Comparison of ENCODE assay signal across 12 cellular contexts in genomic region chr4:37981844-37982720, GRCh38. TPM values are rescaled to one million over a fixed set of nuclear protein-coding genes. Genes with fewer than 3 reads are reported as not detected.
DNase-seq lines count a peak whose midpoint lies in the region; ATAC-seq, FAIRE-seq and TF ChIP-seq lines count a peak whose summit lies in the region.
"Had no signal": no experiment of that assay in that cellular context is flagged by ENCODE, and none has a peak within 500 bp of the region (broad histone marks: within the 10 kb centered on the region; RNA-seq: fewer than 3 reads in every experiment).

No MANE protein-coding gene starts in this region.

- no peak for DNase-seq in heart left ventricle
- no peak for DNase-seq in cardiac septum (ENCODE audit: low spot score)
- DNase-seq in astrocyte (ENCODE audit: low read depth): peak; percentile 52
- no peak for DNase-seq in mesenchymal stem cell
- no peak for DNase-seq in aorta
- DNase-seq in H4 (ENCODE audit: low spot score): no peak
- DNase-seq in activated naive CD4-positive, alpha-beta T cell treated with anti-CD3 and anti-CD28 coated beads for 36 hours: no peak
- DNase-seq: C1 segment of cervical spinal cord; effector memory CD8-positive, alpha-beta T cell had no signal

- H3K18ac ChIP-seq in mesenchymal stem cell (ENCODE audit: low read depth in 1 of 2, low read length in 2 of 2): peak overlapping the region in 1 of 2 experiments; percentile 41

- peaks cover 83% of the 10 kb centered on the region for H3K79me2 ChIP-seq in astrocyte (ENCODE audit: insufficient read depth, low read length)

- peak overlapping the region in 11 of 12 donors; percentile 11 to 66 (median 48) for H3K27ac ChIP-seq in heart left ventricle
- H3K27ac ChIP-seq in astrocyte (ENCODE audit: low read depth, low read length): peak overlapping the region; percentile 1
- H3K27ac ChIP-seq in mesenchymal stem cell (ENCODE audit: low read length, poor library complexity, severe bottlenecking): peak overlapping the region; percentile 87
- H3K27ac ChIP-seq in aorta (ENCODE audit: low read depth in 1 of 2, low read length in 2 of 2): peak overlapping the region; percentile 14 to 67

- intact Hi-C loops in heart left ventricle (cut with DNase I) (loop anchor here in 2 of 10 donors (5.0 to 10.0 kb wide), 2 partner anchors 53 to 55 kb away; no protein-coding TSS in a partner anchor), cardiac septum (cut with DNase I) (no loop called here), aorta (cut with DNase I) (loop anchor here in 1 of 2 donors (2.0 kb wide), 1 partner anchor 53 kb away; no protein-coding TSS in a partner anchor)
- intact Hi-C loops in activated naive CD4-positive, alpha-beta T cell treated with anti-CD3 and anti-CD28 coated beads for 36 hours (cut with micrococcal nuclease): no loop called here

- no peaks in the 10 kb centered on the region for H3K9me3 Mint-ChIP-seq in astrocyte (ENCODE audit: unreplicated experiment)
- H3K9me3 Mint-ChIP-seq in activated T-helper 17 cell treated with anti-CD3 and anti-CD28 coated beads, Interleukin-2, amount 50 U/mL, for 72 hours: no peaks in the 10 kb centered on the region
- H3K9me3 Mint-ChIP-seq in activated naive CD4-positive, alpha-beta T cell treated with anti-CD3 and anti-CD28 coated beads for 36 hours: no peaks in the 10 kb centered on the region
- H3K9me3 Mint-ChIP-seq: activated T-helper 1 cell treated with anti-CD3 and anti-CD28 coated beads, Interleukin-12 subunit alpha, Interleukin-12 subunit beta, Interleukin-2, Interleukin-4 antibody, amounts not matched to agents 30 ng/mL and 10 ng/mL and 1 ng/mL, durations not matched to agents 14 hours and 24 hours and 36 hours; effector memory CD8-positive, alpha-beta T cell had no signal

- H2AFZ ChIP-seq in astrocyte (ENCODE audit: low read depth, low read length): no peak overlapping the region
- H2AFZ ChIP-seq in mesenchymal stem cell (ENCODE audit: low read depth, low read length): no peak overlapping the region

- ATAC-seq in heart left ventricle: peak; percentile 21 to 67 (median 48)
- ATAC-seq in aorta (ENCODE audit: low FRiP score): no peak
- no peak for ATAC-seq in activated T-helper 17 cell treated with anti-CD3 and anti-CD28 coated beads, Interleukin-2, amount 50 U/mL, for 72 hours (replicated peaks)
- ATAC-seq: effector memory CD8-positive, alpha-beta T cell had no signal

- H3K36me3 ChIP-seq in heart left ventricle (no peaks in the 10 kb centered on the region), astrocyte (ENCODE audit: insufficient read depth, low read length) (no peaks in the 10 kb centered on the region), mesenchymal stem cell (ENCODE audit: control insufficient read depth in 1 of 2, insufficient read depth in 2 of 2, low read depth in 1 of 2, low read length in 2 of 2) (no peaks in the 10 kb centered on the region), aorta (ENCODE audit: control insufficient read depth in 1 of 2, insufficient read depth in 2 of 2, low read length in 1 of 2) (no peaks in the 10 kb centered on the region)

- peak overlapping the region in 1 of 2 experiments; percentile 35 for H2BK12ac ChIP-seq in mesenchymal stem cell (ENCODE audit: low read length in 2 of 2)

- peaks cover 21% of the 10 kb centered on the region for H4K20me1 ChIP-seq in astrocyte (ENCODE audit: insufficient read depth, low read length)

- H3K27me3 Mint-ChIP-seq in astrocyte (ENCODE audit: low read depth, unreplicated experiment): no peaks in the 10 kb centered on the region
- no peaks in the 10 kb centered on the region for H3K27me3 Mint-ChIP-seq in activated T-helper 17 cell treated with anti-CD3 and anti-CD28 coated beads, Interleukin-2, amount 50 U/mL, for 72 hours
- H3K27me3 Mint-ChIP-seq in activated naive CD4-positive, alpha-beta T cell treated with anti-CD3 and anti-CD28 coated beads for 36 hours (ENCODE audit: low read depth): no peaks in the 10 kb centered on the region
- H3K27me3 Mint-ChIP-seq: effector memory CD8-positive, alpha-beta T cell had no signal

- peak overlapping the region; percentile 52 for H2BK5ac ChIP-seq in mesenchymal stem cell (ENCODE audit: low read depth, low read length, poor library complexity, severe bottlenecking)

- H3K79me1 ChIP-seq in mesenchymal stem cell (replicated peaks; ENCODE audit: low read length, poor library complexity, severe bottlenecking): peaks cover 13% of the 10 kb centered on the region

- H3K4me2 ChIP-seq in astrocyte (ENCODE audit: low read length): peak overlapping the region; percentile 54
- H3K4me2 ChIP-seq in mesenchymal stem cell (ENCODE audit: low read length, poor library complexity, severe bottlenecking): no peak overlapping the region

- no peak overlapping the region for H3K4ac ChIP-seq in mesenchymal stem cell (ENCODE audit: low read depth in 1 of 2, low read length in 2 of 2)

- H3K4me1 ChIP-seq in heart left ventricle (peaks cover 0 to 68% (median 34%) of the 10 kb centered on the region in 12 donors), astrocyte (ENCODE audit: insufficient read depth, low read length) (peaks cover 23% of the 10 kb centered on the region), mesenchymal stem cell (ENCODE audit: control insufficient read depth, insufficient read depth, low read depth, low read length) (peaks cover 8% of the 10 kb centered on the region), aorta (ENCODE audit: control insufficient read depth in 1 of 2, insufficient read depth in 2 of 2, low read length in 2 of 2) (peaks cover 3 to 5% of the 10 kb centered on the region in 2 donors)

- H3K9ac ChIP-seq in astrocyte (ENCODE audit: low read length) (no peak overlapping the region), mesenchymal stem cell (ENCODE audit: low read length) (no peak overlapping the region)

- H3K9me3 ChIP-seq in heart left ventricle: no peaks in the 10 kb centered on the region
- no peaks in the 10 kb centered on the region for H3K9me3 ChIP-seq in astrocyte (ENCODE audit: insufficient read depth, low read depth, low read length)
- H3K9me3 ChIP-seq in mesenchymal stem cell (ENCODE audit: control insufficient read depth, low read length): no peaks in the 10 kb centered on the region
- H3K9me3 ChIP-seq in aorta (ENCODE audit: control insufficient read depth, low read length): no peaks in the 10 kb centered on the region

- no peak for TF ChIP-seq POLR2A in heart left ventricle (IDR thresholded peaks at IDR 0.05)

- H3K14ac ChIP-seq in mesenchymal stem cell (ENCODE audit: low read length in 2 of 2): no peak overlapping the region

- H2BK15ac ChIP-seq in mesenchymal stem cell (ENCODE audit: low read depth, poor library complexity, severe bottlenecking): no peak overlapping the region

- H3K36me3 Mint-ChIP-seq in astrocyte (ENCODE audit: low read depth, unreplicated experiment): no peaks in the 10 kb centered on the region
- no peaks in the 10 kb centered on the region for H3K36me3 Mint-ChIP-seq in activated T-helper 17 cell treated with anti-CD3 and anti-CD28 coated beads, Interleukin-2, amount 50 U/mL, for 72 hours (ENCODE audit: low read depth)
- no peaks in the 10 kb centered on the region for H3K36me3 Mint-ChIP-seq in activated naive CD4-positive, alpha-beta T cell treated with anti-CD3 and anti-CD28 coated beads for 36 hours (ENCODE audit: low read depth)

- no peak overlapping the region for H2BK120ac ChIP-seq in mesenchymal stem cell (ENCODE audit: low read depth, low read length)

- TF ChIP-seq CTCF in heart left ventricle (IDR thresholded peaks at IDR 0.05) (no peak), astrocyte (IDR thresholded peaks at IDR 0.05; ENCODE audit: insufficient read depth, low read depth, low read length) (no peak)

- H3K27me3 ChIP-seq in heart left ventricle (no peaks in the 10 kb centered on the region), astrocyte (ENCODE audit: insufficient read depth, low read length) (no peaks in the 10 kb centered on the region), mesenchymal stem cell (ENCODE audit: control insufficient read depth in 1 of 2, insufficient read depth in 1 of 2, low read length in 2 of 2) (no peaks in the 10 kb centered on the region), aorta (ENCODE audit: control insufficient read depth in 1 of 2, insufficient read depth in 2 of 2, low read length in 1 of 2) (no peaks in the 10 kb centered on the region)

- FAIRE-seq in astrocyte (lab: Jason Lieb, UNC): peak; percentile 39
- FAIRE-seq: islet of Langerhans had no signal

- peak overlapping the region; percentile 7 for H3K27ac Mint-ChIP-seq in astrocyte (ENCODE audit: unreplicated experiment)
- H3K27ac Mint-ChIP-seq in activated T-helper 17 cell treated with anti-CD3 and anti-CD28 coated beads, Interleukin-2, amount 50 U/mL, for 72 hours: no peak overlapping the region
- H3K27ac Mint-ChIP-seq in activated naive CD4-positive, alpha-beta T cell treated with anti-CD3 and anti-CD28 coated beads for 36 hours: no peak overlapping the region
- H3K27ac Mint-ChIP-seq: activated T-helper 1 cell treated with anti-CD3 and anti-CD28 coated beads, Interleukin-12 subunit alpha, Interleukin-12 subunit beta, Interleukin-2, Interleukin-4 antibody, amounts not matched to agents 30 ng/mL and 10 ng/mL and 1 ng/mL, durations not matched to agents 14 hours and 24 hours and 36 hours had no signal

- H4K8ac ChIP-seq in mesenchymal stem cell (ENCODE audit: low read length): no peak overlapping the region

- CTCF ChIA-PET in activated naive CD4-positive, alpha-beta T cell treated with anti-CD3 and anti-CD28 coated beads for 36 hours (lab: Charles Lee): interaction anchor here (0.6 to 2.3 kb wide), 2 partner anchors 178 to 454 kb away, joined by 3 to 6 read pairs; no protein-coding TSS in a partner anchor

- no peak overlapping the region for H4K91ac ChIP-seq in mesenchymal stem cell (ENCODE audit: low read length)

- peaks cover 25% of the 10 kb centered on the region for H3K4me1 Mint-ChIP-seq in astrocyte (ENCODE audit: low read depth, unreplicated experiment)
- H3K4me1 Mint-ChIP-seq in activated T-helper 17 cell treated with anti-CD3 and anti-CD28 coated beads, Interleukin-2, amount 50 U/mL, for 72 hours: peaks cover 17% of the 10 kb centered on the region
- peaks cover 32% of the 10 kb centered on the region for H3K4me1 Mint-ChIP-seq in activated naive CD4-positive, alpha-beta T cell treated with anti-CD3 and anti-CD28 coated beads for 36 hours (ENCODE audit: low read depth)

- H2AK5ac ChIP-seq in mesenchymal stem cell (ENCODE audit: low read length, severe bottlenecking): no peak overlapping the region

- no peak overlapping the region for H3K23ac ChIP-seq in mesenchymal stem cell (ENCODE audit: low read length in 2 of 2)

- WGBS in heart left ventricle, 4 donors: 51 to 64% (median 53%) methylated on average over 7 of the region's 7 CpGs
- WGBS in mesenchymal stem cell: 47% methylated on average over 6 of the region's 7 CpGs
- 17 to 22% methylated on average over 7 of the region's 7 CpGs for WGBS in aorta, 2 donors

- peak overlapping the region; percentile 54 for H3K4me3 Mint-ChIP-seq in astrocyte (ENCODE audit: unreplicated experiment)
- no peak overlapping the region for H3K4me3 Mint-ChIP-seq in activated T-helper 17 cell treated with anti-CD3 and anti-CD28 coated beads, Interleukin-2, amount 50 U/mL, for 72 hours
- no peak overlapping the region for H3K4me3 Mint-ChIP-seq in activated naive CD4-positive, alpha-beta T cell treated with anti-CD3 and anti-CD28 coated beads for 36 hours
- H3K4me3 Mint-ChIP-seq: activated T-helper 1 cell treated with anti-CD3 and anti-CD28 coated beads, Interleukin-12 subunit alpha, Interleukin-12 subunit beta, Interleukin-2, Interleukin-4 antibody, amounts not matched to agents 30 ng/mL and 10 ng/mL and 1 ng/mL, durations not matched to agents 14 hours and 24 hours and 36 hours; effector memory CD8-positive, alpha-beta T cell had no signal

- peak overlapping the region in 1 of 12 donors; percentile 2 for H3K4me3 ChIP-seq in heart left ventricle
- no peak overlapping the region for H3K4me3 ChIP-seq in astrocyte (ENCODE audit: insufficient read depth, low read depth, low read length)
- no peak overlapping the region for H3K4me3 ChIP-seq in mesenchymal stem cell (ENCODE audit: insufficient read depth in 1 of 2, low read depth in 1 of 2, low read length in 2 of 2)
- H3K4me3 ChIP-seq in aorta (ENCODE audit: low read length in 2 of 2): no peak overlapping the region

RNA-seq across cellular contexts. Expression of gene PTTG2, which starts 21.9 kb away (rescaled TPM):
- 1 to 10 TPM in 4 of 9 donors, under 1 TPM in 2, not detected in 3; 0.48 to 2.3 (median 1.0) TPM for total RNA-seq in heart left ventricle
- 1 to 10 TPM in 1 of 2 donors, under 1 TPM in 1; 0.88 to 1.2 TPM for polyA plus RNA-seq in heart left ventricle
- 1.1 TPM for total RNA-seq in cardiac septum
- total RNA-seq in astrocyte: not detected in 2 replicates
- polyA plus RNA-seq in mesenchymal stem cell (2013, experiment 1 of 2): not detected
- not detected for polyA plus RNA-seq in mesenchymal stem cell (2013, experiment 2 of 2)
- 1 to 10 TPM; 4.1 to 5.9 TPM for total RNA-seq in aorta
- polyA plus RNA-seq in aorta: under 1 TPM in 1 of 2 donors, not detected in 1; 0.79 TPM
- not detected in 2 replicates for total RNA-seq in H4 (2014; rRNA removed; shearing (Covaris generic))
- total RNA-seq in activated T-helper 17 cell treated with anti-CD3 and anti-CD28 coated beads, Interleukin-2, amount 50 U/mL, for 72 hours: under 1 TPM; 0.39 to 0.40 TPM
- total RNA-seq in activated naive CD4-positive, alpha-beta T cell treated with anti-CD3 and anti-CD28 coated beads for 36 hours: not detected

Comparison
In these comparisons a context has a peak if more than half of its experiments do, and no peak if none do; other contexts are left out.
1. ATAC-seq: peak in heart left ventricle (4 of 4); none in aorta (single experiment) and activated T-helper 17 cell treated with anti-CD3 and anti-CD28 coated beads, Interleukin-2, amount 50 U/mL, for 72 hours (single experiment).
2. H3K27ac ChIP-seq: peak in every context shown above with its lines; median percentile 87 in mesenchymal stem cell; 48 in heart left ventricle; 40 in aorta; 1 in astrocyte.